In the genomic region with DNA sequence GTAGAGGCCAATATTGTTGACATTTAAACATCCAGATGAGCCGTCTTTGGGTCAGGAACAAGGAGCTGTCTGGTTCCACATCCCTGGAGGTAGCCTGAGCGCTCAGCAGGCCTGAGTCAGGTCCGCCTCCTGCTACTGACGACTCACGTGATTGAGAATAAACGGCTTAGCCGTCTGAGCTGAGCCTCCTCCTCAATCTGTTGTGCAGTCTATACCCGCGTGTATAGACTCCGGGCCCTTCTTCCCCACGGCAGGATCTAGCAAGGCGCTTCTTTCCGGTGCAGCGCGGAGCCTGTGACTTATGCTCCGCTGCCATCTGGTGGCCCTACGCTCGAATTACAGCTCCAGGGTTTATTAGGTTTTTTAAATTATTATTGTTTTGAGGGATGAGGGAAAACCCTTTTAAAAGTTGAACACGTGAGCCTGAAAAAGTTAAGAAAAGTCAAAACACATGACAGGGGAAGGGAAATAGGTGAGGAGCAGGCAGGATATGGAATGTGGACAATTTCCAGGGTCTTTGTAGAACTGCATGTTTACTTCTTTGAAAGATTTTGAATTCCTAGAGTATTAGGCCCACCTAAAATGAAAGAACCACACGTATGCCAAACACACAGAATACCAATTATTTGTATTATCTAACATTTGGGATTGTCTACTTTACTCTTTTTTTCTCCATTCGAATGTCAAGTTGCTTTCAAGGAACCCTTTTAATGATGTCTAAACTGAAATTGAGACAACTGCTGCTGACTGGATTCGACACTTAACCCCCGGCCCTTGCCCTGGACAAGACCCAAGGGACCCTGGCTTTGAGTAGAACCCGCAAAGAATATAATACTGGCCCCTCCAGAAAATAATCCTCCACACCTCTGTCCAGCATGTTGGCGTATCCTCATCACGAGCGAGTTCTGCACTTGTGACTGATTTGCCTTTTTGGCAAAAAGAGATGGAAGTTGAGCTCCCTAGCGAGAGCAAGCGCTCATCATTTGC, we compare ENCODE assay signal across 7 cellular contexts.
DNase-seq lines count a peak whose midpoint lies in the region; ATAC-seq and TF ChIP-seq lines count a peak whose summit lies in the region.

No MANE protein-coding gene starts in this region.

- DNase-seq in GM13977 (ENCODE audit: low spot score) (peak; percentile 79), NCI-H1694 (lab: John Stamatoyannopoulos, UW) (peak; percentile 19), T-helper 22 cell (ENCODE audit: low read depth) (peak; percentile 11), astrocyte of the cerebellum (ENCODE audit: low read depth) (peak; percentile 59), hippocampal formation (lab: John Stamatoyannopoulos, UW) (peak; percentile 38 to 43), smooth muscle cell (lab: John Stamatoyannopoulos, UW; ENCODE audit: unreplicated experiment) (peak; percentile 19)

- H3K4me3 ChIP-seq in astrocyte of the cerebellum (ENCODE audit: low read depth, low read length) (no peak overlapping the region), smooth muscle cell (no peak overlapping the region)

- no peak overlapping the region for H3K9ac ChIP-seq in smooth muscle cell (ENCODE audit: low read depth)

- H3K36me3 ChIP-seq in smooth muscle cell (ENCODE audit: low read depth), result no peaks in the 10 kb centered on the region

- no peaks in the 10 kb centered on the region for H4K20me1 ChIP-seq in smooth muscle cell (ENCODE audit: low read depth)

- no peak overlapping the region for H3K27ac ChIP-seq in smooth muscle cell (ENCODE audit: low read depth)

- no peaks in the 10 kb centered on the region for H3K4me1 ChIP-seq in smooth muscle cell (ENCODE audit: low read depth)

- TF ChIP-seq CTCF in GM13977 (IDR thresholded peaks at IDR 0.05; ENCODE audit: extremely low read depth, insufficient read depth, missing control alignments) (peak; percentile 88), astrocyte of the cerebellum (IDR thresholded peaks at IDR 0.05; ENCODE audit: low read depth, low read length, missing control alignments) (peak; percentile 82), smooth muscle cell (IDR thresholded peaks at IDR 0.05; ENCODE audit: borderline replicate concordance, insufficient read depth, poor library complexity, severe bottlenecking) (peak; percentile 98)

- H3K27me3 ChIP-seq in smooth muscle cell (ENCODE audit: low read depth), result no peaks in the 10 kb centered on the region

- no peaks in the 10 kb centered on the region for H3K9me3 ChIP-seq in smooth muscle cell (replicated peaks; ENCODE audit: low read depth)

- no peaks in the 10 kb centered on the region for H3K79me2 ChIP-seq in smooth muscle cell (ENCODE audit: low read depth)

- in situ Hi-C loops in GM13977 (cut with MboI; ENCODE audit: low pct_unique_long_range_greater_than_20kb, low sequenced_read_pairs, unreplicated experiment) (loop anchor here (10.0 kb wide), 1 partner anchor 305 kb away; no protein-coding TSS in a partner anchor), astrocyte of the cerebellum (cut with HindIII; ENCODE audit: low sequenced_read_pairs) (no loop called here)

- H2AFZ ChIP-seq in smooth muscle cell (ENCODE audit: low read depth), result peak overlapping the region; percentile 82

- WGBS in smooth muscle cell (ENCODE audit: low lambda C conversion rate), result 37% methylated on average over 29 of the region's 29 CpGs

- peak; percentile 75 for ATAC-seq in HG02852 (IDR thresholded peaks at IDR 0.05; ENCODE audit: unreplicated experiment)

- no peaks in the 10 kb centered on the region for H3F3A ChIP-seq in smooth muscle cell (ENCODE audit: low read depth)

- H3K4me2 ChIP-seq in smooth muscle cell, result peak overlapping the region; percentile 79

Comparison
In these comparisons a context has a peak if more than half of its experiments do, and no peak if none do; other contexts are left out.
1. DNase-seq: peak in every context shown above with its lines; median percentile 79 in GM13977; 59 in astrocyte of the cerebellum; 40 in hippocampal formation; 19 in NCI-H1694; 19 in smooth muscle cell; 11 in T-helper 22 cell.